In the genomic region with DNA sequence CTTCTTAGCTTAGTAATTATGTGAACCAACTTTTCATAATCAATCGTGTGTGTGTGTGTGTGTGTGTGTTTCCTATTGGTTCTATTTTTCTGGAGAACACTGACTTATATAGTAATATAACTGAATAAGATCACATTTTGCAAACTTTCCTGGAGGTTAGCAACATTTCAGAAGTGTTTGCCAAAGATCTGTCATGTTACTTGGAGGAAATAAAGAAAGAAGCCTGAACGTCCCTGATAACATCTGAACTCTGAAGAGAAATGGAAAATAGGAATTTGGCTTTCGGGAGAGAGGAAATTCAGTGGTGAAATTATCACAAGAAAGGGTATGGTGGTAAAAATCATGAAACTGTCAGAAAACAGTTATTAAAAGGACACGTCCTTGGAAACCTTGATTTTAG, we compare ENCODE assay signal across 1 cellular context.
TF ChIP-seq lines count a peak whose summit lies in the region.

No MANE protein-coding gene starts in this region.

TF ChIP-seq in GM23338, 12 proteins besides CTCF, POLR2A, EP300 and RAD21 (continued from another document):
- TF ChIP-seq, protein P1, sequence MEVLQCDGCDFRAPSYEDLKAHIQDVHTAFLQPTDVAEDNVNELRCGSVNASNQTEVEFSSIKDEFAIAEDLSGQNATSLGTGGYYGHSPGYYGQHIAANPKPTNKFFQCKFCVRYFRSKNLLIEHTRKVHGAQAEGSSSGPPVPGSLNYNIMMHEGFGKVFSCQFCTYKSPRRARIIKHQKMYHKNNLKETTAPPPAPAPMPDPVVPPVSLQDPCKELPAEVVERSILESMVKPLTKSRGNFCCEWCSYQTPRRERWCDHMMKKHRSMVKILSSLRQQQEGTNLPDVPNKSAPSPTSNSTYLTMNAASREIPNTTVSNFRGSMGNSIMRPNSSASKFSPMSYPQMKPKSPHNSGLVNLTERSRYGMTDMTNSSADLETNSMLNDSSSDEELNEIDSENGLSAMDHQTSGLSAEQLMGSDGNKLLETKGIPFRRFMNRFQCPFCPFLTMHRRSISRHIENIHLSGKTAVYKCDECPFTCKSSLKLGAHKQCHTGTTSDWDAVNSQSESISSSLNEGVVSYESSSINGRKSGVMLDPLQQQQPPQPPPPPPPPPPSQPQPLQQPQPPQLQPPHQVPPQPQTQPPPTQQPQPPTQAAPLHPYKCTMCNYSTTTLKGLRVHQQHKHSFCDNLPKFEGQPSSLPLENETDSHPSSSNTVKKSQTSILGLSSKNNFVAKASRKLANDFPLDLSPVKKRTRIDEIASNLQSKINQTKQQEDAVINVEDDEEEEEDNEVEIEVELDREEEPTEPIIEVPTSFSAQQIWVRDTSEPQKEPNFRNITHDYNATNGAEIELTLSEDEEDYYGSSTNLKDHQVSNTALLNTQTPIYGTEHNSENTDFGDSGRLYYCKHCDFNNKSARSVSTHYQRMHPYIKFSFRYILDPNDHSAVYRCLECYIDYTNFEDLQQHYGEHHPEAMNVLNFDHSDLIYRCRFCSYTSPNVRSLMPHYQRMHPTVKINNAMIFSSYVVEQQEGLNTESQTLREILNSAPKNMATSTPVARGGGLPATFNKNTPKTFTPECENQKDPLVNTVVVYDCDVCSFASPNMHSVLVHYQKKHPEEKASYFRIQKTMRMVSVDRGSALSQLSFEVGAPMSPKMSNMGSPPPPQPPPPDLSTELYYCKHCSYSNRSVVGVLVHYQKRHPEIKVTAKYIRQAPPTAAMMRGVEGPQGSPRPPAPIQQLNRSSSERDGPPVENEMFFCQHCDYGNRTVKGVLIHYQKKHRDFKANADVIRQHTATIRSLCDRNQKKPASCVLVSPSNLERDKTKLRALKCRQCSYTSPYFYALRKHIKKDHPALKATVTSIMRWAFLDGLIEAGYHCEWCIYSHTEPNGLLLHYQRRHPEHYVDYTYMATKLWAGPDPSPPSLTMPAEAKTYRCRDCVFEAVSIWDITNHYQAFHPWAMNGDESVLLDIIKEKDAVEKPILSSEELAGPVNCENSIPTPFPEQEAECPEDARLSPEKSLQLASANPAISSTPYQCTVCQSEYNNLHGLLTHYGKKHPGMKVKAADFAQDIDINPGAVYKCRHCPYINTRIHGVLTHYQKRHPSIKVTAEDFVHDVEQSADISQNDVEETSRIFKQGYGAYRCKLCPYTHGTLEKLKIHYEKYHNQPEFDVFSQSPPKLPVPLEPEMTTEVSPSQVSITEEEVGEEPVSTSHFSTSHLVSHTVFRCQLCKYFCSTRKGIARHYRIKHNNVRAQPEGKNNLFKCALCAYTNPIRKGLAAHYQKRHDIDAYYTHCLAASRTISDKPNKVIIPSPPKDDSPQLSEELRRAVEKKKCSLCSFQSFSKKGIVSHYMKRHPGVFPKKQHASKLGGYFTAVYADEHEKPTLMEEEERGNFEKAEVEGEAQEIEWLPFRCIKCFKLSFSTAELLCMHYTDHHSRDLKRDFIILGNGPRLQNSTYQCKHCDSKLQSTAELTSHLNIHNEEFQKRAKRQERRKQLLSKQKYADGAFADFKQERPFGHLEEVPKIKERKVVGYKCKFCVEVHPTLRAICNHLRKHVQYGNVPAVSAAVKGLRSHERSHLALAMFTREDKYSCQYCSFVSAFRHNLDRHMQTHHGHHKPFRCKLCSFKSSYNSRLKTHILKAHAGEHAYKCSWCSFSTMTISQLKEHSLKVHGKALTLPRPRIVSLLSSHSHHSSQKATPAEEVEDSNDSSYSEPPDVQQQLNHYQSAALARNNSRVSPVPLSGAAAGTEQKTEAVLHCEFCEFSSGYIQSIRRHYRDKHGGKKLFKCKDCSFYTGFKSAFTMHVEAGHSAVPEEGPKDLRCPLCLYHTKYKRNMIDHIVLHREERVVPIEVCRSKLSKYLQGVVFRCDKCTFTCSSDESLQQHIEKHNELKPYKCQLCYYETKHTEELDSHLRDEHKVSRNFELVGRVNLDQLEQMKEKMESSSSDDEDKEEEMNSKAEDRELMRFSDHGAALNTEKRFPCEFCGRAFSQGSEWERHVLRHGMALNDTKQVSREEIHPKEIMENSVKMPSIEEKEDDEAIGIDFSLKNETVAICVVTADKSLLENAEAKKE (CRISPR knock-in tag; IDR thresholded peaks at IDR 0.05), result no peak
- TF ChIP-seq POLR2AphosphoS5 (IDR thresholded peaks at IDR 0.05; ENCODE audit: low read depth), result no peak
- no peak for TF ChIP-seq CREB1 (CRISPR knock-in tag; IDR thresholded peaks at IDR 0.05; ENCODE audit: low read depth)
- no peak for TF ChIP-seq NANOG (IDR thresholded peaks at IDR 0.05; ENCODE audit: borderline replicate concordance)
- no peak for TF ChIP-seq JUNB (IDR thresholded peaks at IDR 0.05; ENCODE audit: unreplicated experiment)
- TF ChIP-seq EZH2phosphoT487 (IDR thresholded peaks at IDR 0.05; ENCODE audit: unreplicated experiment), result no peak
- TF ChIP-seq REST (IDR thresholded peaks at IDR 0.05; ENCODE audit: unreplicated experiment), result no peak
